ENCODE assay signal across 21 cellular contexts in the genomic region with DNA sequence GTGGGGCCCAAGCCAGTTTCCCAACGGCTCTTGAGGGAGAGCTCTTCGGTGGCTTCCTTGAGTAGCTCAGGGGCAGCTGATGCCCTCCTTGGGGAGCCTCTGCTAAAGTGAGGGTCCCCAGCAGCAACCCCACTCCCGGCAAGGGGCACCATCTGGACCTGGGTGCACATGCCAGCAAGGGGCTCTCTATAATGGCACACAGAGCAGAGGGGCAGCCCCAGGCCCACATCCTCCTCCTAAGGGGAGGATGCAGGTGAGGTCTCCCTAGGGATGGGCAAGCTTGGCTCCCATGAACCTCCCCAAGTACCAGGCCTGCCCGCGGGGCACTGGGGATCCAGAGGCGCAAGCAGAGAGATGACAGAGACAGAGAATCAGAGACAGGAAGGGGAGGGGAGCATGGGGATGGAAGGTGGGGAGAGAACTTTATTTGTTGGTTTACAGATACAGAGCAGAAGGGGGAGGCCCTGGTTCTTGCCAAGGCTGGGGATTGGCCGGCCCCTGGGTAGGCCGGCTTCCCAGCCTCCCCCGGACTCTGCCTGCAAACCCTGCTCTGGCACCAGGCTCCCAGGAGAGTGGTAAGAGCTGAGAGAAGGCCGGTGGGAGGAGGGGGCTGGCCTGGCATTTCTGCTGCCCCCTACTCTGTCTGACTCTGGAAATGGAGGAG.
DNase-seq lines count a peak whose midpoint lies in the region; ATAC-seq, FAIRE-seq and TF ChIP-seq lines count a peak whose summit lies in the region.
"Had no signal": no experiment of that assay in that cellular context is flagged by ENCODE, and none has a peak within 500 bp of the region (broad histone marks: within the 10 kb centered on the region; RNA-seq: fewer than 3 reads in every experiment).

No MANE protein-coding gene starts in this region.

- no TSS peak for BruUV-seq in HepG2 (replicated peaks; lab: Mats Ljungman, UMichigan)

- no peak for TF ChIP-seq RAD21 in HepG2 (CRISPR knock-in tag; IDR thresholded peaks at IDR 0.05)

- H3K36me3 ChIP-seq in DND-41 (ENCODE audit: insufficient read depth, low read length) (no peaks in the 10 kb centered on the region), osteoblast (ENCODE audit: insufficient read depth, low read length) (no peaks in the 10 kb centered on the region), HepG2 (replicated peaks in 1 of 2; ENCODE audit: control insufficient read depth in 1 of 2, insufficient read depth in 2 of 2, low read length in 2 of 2) (no peaks in the 10 kb centered on the region)
- H3K36me3 ChIP-seq: HAP-1 had no signal

- H2AFZ ChIP-seq in DND-41 (ENCODE audit: low read depth, low read length) (no peak overlapping the region), osteoblast (ENCODE audit: low read length) (no peak overlapping the region), HepG2 (ENCODE audit: low read length) (no peak overlapping the region)

- TF ChIP-seq EP300 in HepG2 (IDR thresholded peaks at IDR 0.05; ENCODE audit: low read depth in 2 of 2, low read length in 2 of 2) (no peak), HepG2 (CRISPR knock-in tag; IDR thresholded peaks at IDR 0.05; ENCODE audit: borderline replicate concordance) (no peak)

- H3K9ac ChIP-seq in DND-41 (ENCODE audit: low read depth, low read length) (no peak overlapping the region), HepG2 (ENCODE audit: insufficient read depth, low read depth, low read length) (no peak overlapping the region)
- H3K9ac ChIP-seq: KMS-11 had no signal

- H3K36me3 Mint-ChIP-seq in activated T-cell treated with anti-CD3 and anti-CD28 coated beads, Interleukin-2, amount 50 U/mL, for 24 hours (ENCODE audit: low read depth) = no peaks in the 10 kb centered on the region
- H3K36me3 Mint-ChIP-seq: CD8-positive, alpha-beta T cell had no signal

- H3K4me3 ChIP-seq in DND-41 (ENCODE audit: low read depth in 1 of 2, low read length in 2 of 2) = no peak overlapping the region
- no peak overlapping the region for H3K4me3 ChIP-seq in osteoblast (ENCODE audit: insufficient read depth, low read length)
- H3K4me3 ChIP-seq in HepG2 (replicated peaks in 1 of 3; ENCODE audit: insufficient read depth in 1 of 3, low read depth in 2 of 3, low read length in 3 of 3) = no peak overlapping the region
- H3K4me3 ChIP-seq: HAP-1 had no signal

- H3K4me2 ChIP-seq in DND-41 (ENCODE audit: insufficient read depth, low read length) = no peak overlapping the region
- no peak overlapping the region for H3K4me2 ChIP-seq in osteoblast (ENCODE audit: insufficient read depth, low read length)
- no peak overlapping the region for H3K4me2 ChIP-seq in HepG2 (ENCODE audit: low read depth, low read length)
- H3K4me2 ChIP-seq: KMS-11 had no signal

- no peak overlapping the region for H3K27ac Mint-ChIP-seq in activated T-cell treated with anti-CD3 and anti-CD28 coated beads, Interleukin-2, amount 50 U/mL, for 24 hours
- H3K27ac Mint-ChIP-seq: CD8-positive, alpha-beta T cell had no signal

- no peaks in the 10 kb centered on the region for H3K79me2 ChIP-seq in DND-41 (ENCODE audit: insufficient read depth, low read length)
- no peaks in the 10 kb centered on the region for H3K79me2 ChIP-seq in osteoblast (ENCODE audit: insufficient read depth, low read length)
- H3K79me2 ChIP-seq in HepG2 (ENCODE audit: insufficient read depth, low read length) = no peaks in the 10 kb centered on the region

- ATAC-seq in DND-41 (ENCODE audit: insufficient read depth, low read depth) (peak; percentile 50; the same call in 2 of the 3 replicates), HepG2 (no peak; the same call in 2 of the 3 replicates)
- ATAC-seq: CD8-positive, alpha-beta T cell had no signal

- in situ Hi-C loops in HepG2 (cut with HindIII; ENCODE audit: extremely low pct_ligation_motif_present, low pct_unique_long_range_greater_than_20kb) = no loop called here

- H3K4me3 Mint-ChIP-seq in activated T-cell treated with anti-CD3 and anti-CD28 coated beads, Interleukin-2, amount 50 U/mL, for 24 hours = no peak overlapping the region
- H3K4me3 Mint-ChIP-seq: CD8-positive, alpha-beta T cell had no signal

- FAIRE-seq in HepG2 (lab: Jason Lieb, UNC) = no peak
- FAIRE-seq: D721Med, GM12892 had no signal

- H3K27ac ChIP-seq in DND-41 (ENCODE audit: low read length) (no peak overlapping the region), osteoblast (ENCODE audit: low read depth, low read length) (no peak overlapping the region), HepG2 (ENCODE audit: extremely low read length, insufficient read depth, low read length) (no peak overlapping the region)
- H3K27ac ChIP-seq: 22Rv1, KMS-11 had no signal

- POLR2A ChIA-PET in HepG2 (lab: Yijun Ruan, JAX) = interaction anchor here (1.0 kb wide), 1 partner anchor 174 kb away, joined by 3 read pairs; no protein-coding TSS in a partner anchor

- no peak for TF ChIP-seq POLR2A in HepG2 (IDR thresholded peaks at IDR 0.05; ENCODE audit: insufficient read depth in 1 of 2, low read depth in 2 of 2, low read length in 2 of 2)

- H3K9me3 Mint-ChIP-seq in activated T-cell treated with anti-CD3 and anti-CD28 coated beads, Interleukin-2, amount 50 U/mL, for 24 hours = no peaks in the 10 kb centered on the region
- H3K9me3 Mint-ChIP-seq: CD8-positive, alpha-beta T cell had no signal

- peaks cover 22% of the 10 kb centered on the region for H3K27me3 Mint-ChIP-seq in activated T-cell treated with anti-CD3 and anti-CD28 coated beads, Interleukin-2, amount 50 U/mL, for 24 hours

- H3K4me1 ChIP-seq in DND-41 (ENCODE audit: insufficient read depth, low read length) (no peaks in the 10 kb centered on the region), osteoblast (ENCODE audit: insufficient read depth, low read length) (no peaks in the 10 kb centered on the region), HepG2 (ENCODE audit: insufficient read depth, low read length) (peaks cover 16% of the 10 kb centered on the region)
- H3K4me1 ChIP-seq: HAP-1 had no signal

- no peaks in the 10 kb centered on the region for H3K4me1 Mint-ChIP-seq in activated T-cell treated with anti-CD3 and anti-CD28 coated beads, Interleukin-2, amount 50 U/mL, for 24 hours (ENCODE audit: low read depth)

- TF ChIP-seq CTCF in DND-41 (IDR thresholded peaks at IDR 0.05; ENCODE audit: borderline replicate concordance, extremely low read depth, low read length, poor library complexity, severe bottlenecking) (no peak), osteoblast (IDR thresholded peaks at IDR 0.05; ENCODE audit: extremely low read depth, low read depth, low read length) (no peak), HepG2 (CRISPR knock-in tag; IDR thresholded peaks at IDR 0.05) (no peak)

- H3K27me3 ChIP-seq in DND-41 (ENCODE audit: insufficient read depth, low read length, poor library complexity) = no peaks in the 10 kb centered on the region
- H3K27me3 ChIP-seq in osteoblast (ENCODE audit: insufficient read depth, low read length) = peaks cover 3% of the 10 kb centered on the region
- H3K27me3 ChIP-seq in HepG2 (ENCODE audit: control insufficient read depth in 1 of 2, insufficient read depth in 2 of 2, low read length in 2 of 2) = peaks cover 4 to 36% of the 10 kb centered on the region in 2 experiments; a peak in 4 of 5 replicates

- H3K9me3 ChIP-seq in DND-41 (ENCODE audit: insufficient read depth, low read length, severe bottlenecking) (no peaks in the 10 kb centered on the region), osteoblast (ENCODE audit: low read depth, low read length) (no peaks in the 10 kb centered on the region), HepG2 (ENCODE audit: low read length) (no peaks in the 10 kb centered on the region)
- H3K9me3 ChIP-seq: HAP-1 had no signal

- CTCF ChIA-PET in HepG2 (lab: Yijun Ruan, JAX; ENCODE audit: low intra/inter-chr PET ratio, low total read pairs) = no interaction called here

- WGBS in HepG2 (ENCODE audit: low lambda C conversion rate) = 55% methylated on average over 9 of the region's 10 CpGs

- no peaks in the 10 kb centered on the region for H4K20me1 ChIP-seq in DND-41 (ENCODE audit: insufficient read depth, low read length)
- H4K20me1 ChIP-seq in osteoblast (ENCODE audit: insufficient read depth, low read length) = no peaks in the 10 kb centered on the region
- H4K20me1 ChIP-seq in HepG2 (ENCODE audit: insufficient read depth, low read length) = 0 out of 2 replicates have a peak, but pooled peaks cover 4% of the 10 kb centered on the region

- peak; percentile 72 for DNase-seq in NCI-H1436 (lab: John Stamatoyannopoulos, UW)
- no peak for DNase-seq in NCI-H1436 treated with DMSO at 0.1 percent for 48 hours (lab: John Stamatoyannopoulos, UW)
- DNase-seq in DND-41 = no peak
- peak; percentile 39 for DNase-seq in NCI-H226
- peak; percentile 57 for DNase-seq in osteoblast (ENCODE audit: insufficient read length, low spot score, missing footprints)
- DNase-seq in HepG2 (ENCODE audit: low spot score) = no peak
- DNase-seq in activated T-cell treated with anti-CD3 and anti-CD28 coated beads, Interleukin-2, amount 50 U/mL, for 24 hours = no peak
- no peak for DNase-seq in CD1c-positive myeloid dendritic cell (ENCODE audit: extremely low spot score)
- DNase-seq: AML-193; CD8-positive, alpha-beta T cell; COR-L47; DMS153; DMS79 treated with DMSO at 0.1 percent for 48 hours; GDM1; GOT3; IMR-90 had no signal

- intact Hi-C loops in HepG2 (cut with micrococcal nuclease; ENCODE audit: unreplicated experiment) = no loop called here

TF ChIP-seq in HepG2, 621 proteins besides CTCF, POLR2A, EP300 and RAD21 (continues in another document):
- TF ChIP-seq, protein P1, sequence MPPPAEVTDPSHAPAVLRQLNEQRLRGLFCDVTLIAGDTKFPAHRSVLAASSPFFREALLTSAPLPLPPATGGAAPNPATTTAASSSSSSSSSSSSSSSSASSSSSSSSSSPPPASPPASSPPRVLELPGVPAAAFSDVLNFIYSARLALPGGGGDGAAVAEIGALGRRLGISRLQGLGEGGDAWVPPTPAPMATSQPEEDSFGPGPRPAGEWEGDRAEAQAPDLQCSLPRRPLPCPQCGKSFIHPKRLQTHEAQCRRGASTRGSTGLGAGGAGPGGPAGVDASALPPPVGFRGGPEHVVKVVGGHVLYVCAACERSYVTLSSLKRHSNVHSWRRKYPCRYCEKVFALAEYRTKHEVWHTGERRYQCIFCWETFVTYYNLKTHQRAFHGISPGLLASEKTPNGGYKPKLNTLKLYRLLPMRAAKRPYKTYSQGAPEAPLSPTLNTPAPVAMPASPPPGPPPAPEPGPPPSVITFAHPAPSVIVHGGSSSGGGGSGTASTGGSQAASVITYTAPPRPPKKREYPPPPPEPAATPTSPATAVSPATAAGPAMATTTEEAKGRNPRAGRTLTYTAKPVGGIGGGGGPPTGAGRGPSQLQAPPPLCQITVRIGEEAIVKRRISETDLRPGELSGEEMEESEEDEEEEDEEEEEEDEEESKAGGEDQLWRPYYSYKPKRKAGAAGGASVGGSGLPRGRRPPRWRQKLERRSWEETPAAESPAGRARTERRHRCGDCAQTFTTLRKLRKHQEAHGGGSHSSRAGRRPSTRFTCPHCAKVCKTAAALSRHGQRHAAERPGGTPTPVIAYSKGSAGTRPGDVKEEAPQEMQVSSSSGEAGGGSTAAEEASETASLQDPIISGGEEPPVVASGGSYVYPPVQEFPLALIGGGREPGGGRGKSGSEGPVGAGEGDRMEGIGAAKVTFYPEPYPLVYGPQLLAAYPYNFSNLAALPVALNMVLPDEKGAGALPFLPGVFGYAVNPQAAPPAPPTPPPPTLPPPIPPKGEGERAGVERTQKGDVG (CRISPR knock-in tag; IDR thresholded peaks at IDR 0.05; ENCODE audit: borderline replicate concordance) = no peak
- TF ChIP-seq HNRNPK (IDR thresholded peaks at IDR 0.05; ENCODE audit: low read depth, low read length, poor library complexity, severe bottlenecking) = no peak
- TF ChIP-seq RCOR2 (CRISPR knock-in tag; IDR thresholded peaks at IDR 0.05) = no peak

Comparison
In these comparisons a context has a peak if more than half of its experiments do, and no peak if none do; other contexts are left out.
1. DNase-seq: peak in NCI-H1436 (single experiment), NCI-H226 (single experiment) and osteoblast (single experiment); none in NCI-H1436 treated with DMSO at 0.1 percent for 48 hours (single experiment), DND-41 (single experiment), HepG2 (single experiment), activated T-cell treated with anti-CD3 and anti-CD28 coated beads, Interleukin-2, amount 50 U/mL, for 24 hours (single experiment) and CD1c-positive myeloid dendritic cell (single experiment).